ENCODE assay signal across 9 cellular contexts in genomic region chr10:30058111-30058510, GRCh38. TPM values are rescaled to one million over a fixed set of nuclear protein-coding genes. Genes with fewer than 3 reads are reported as not detected.
DNase-seq lines count a peak whose midpoint lies in the region; ATAC-seq, FAIRE-seq and TF ChIP-seq lines count a peak whose summit lies in the region.
"Had no signal": no experiment of that assay in that cellular context is flagged by ENCODE, and none has a peak within 500 bp of the region (broad histone marks: within the 10 kb centered on the region; RNA-seq: fewer than 3 reads in every experiment).

No MANE protein-coding gene starts in this region.

- no peak for FAIRE-seq in pancreas (lab: Jason Lieb, UNC)

- no peaks in the 10 kb centered on the region for H3K27me3 ChIP-seq in SK-N-SH (ENCODE audit: insufficient read depth)
- H3K27me3 ChIP-seq in pancreas, result no peaks in the 10 kb centered on the region

- ATAC-seq in pancreas, result no peak
- ATAC-seq in HG03521 (IDR thresholded peaks at IDR 0.05; ENCODE audit: unreplicated experiment), result no peak
- no peak for ATAC-seq in GM18517 (IDR thresholded peaks at IDR 0.05; ENCODE audit: unreplicated experiment)

- H3K9me2 ChIP-seq in SK-N-SH, result no peaks in the 10 kb centered on the region

- peaks cover 0 to 35% of the 10 kb centered on the region in 2 experiments for H3K4me1 ChIP-seq in SK-N-SH (ENCODE audit: control insufficient read depth in 1 of 2, insufficient read depth in 2 of 2, low read depth in 1 of 2, low read length in 1 of 2)
- H3K4me1 ChIP-seq in pancreas, result peaks cover 0 to 7% (median 5%) of the 10 kb centered on the region in 3 donors

- H3K27ac ChIP-seq in SK-N-SH (ENCODE audit: low read depth in 2 of 2, low read length in 1 of 2) (peak overlapping the region; percentile 71 to 80; a peak in 3 of 4 replicates), pancreas (peak overlapping the region in 2 of 4 donors; percentile 73 to 78)

- H3K4me2 ChIP-seq in SK-N-SH, result peak overlapping the region; percentile 97

- peaks cover 16% of the 10 kb centered on the region for H3K4me1 Mint-ChIP-seq in CD14-positive monocyte

- no peak overlapping the region for H2AFZ ChIP-seq in SK-N-SH (ENCODE audit: low read depth)

- H3K9me3 Mint-ChIP-seq in CD14-positive monocyte, result peaks cover 0 to 13% (median 5%) of the 10 kb centered on the region in 7 donors

- peaks cover 0 to 1% of the 10 kb centered on the region in 2 experiments for H3K36me3 ChIP-seq in SK-N-SH (replicated peaks in 1 of 2; ENCODE audit: control insufficient read depth in 1 of 2, insufficient read depth in 2 of 2, low read length in 1 of 2)
- no peaks in the 10 kb centered on the region for H3K36me3 ChIP-seq in pancreas

- TF ChIP-seq CTCF in CD14-positive monocyte (IDR thresholded peaks at IDR 0.05) (no peak), SK-N-SH (IDR thresholded peaks at IDR 0.05) (no peak), fibroblast of the aortic adventitia (IDR thresholded peaks at IDR 0.05; ENCODE audit: insufficient read depth, low read length) (no peak), pancreas (IDR thresholded peaks at IDR 0.05) (no peak)

- no peak for TF ChIP-seq RAD21 in SK-N-SH (IDR thresholded peaks at IDR 0.05; ENCODE audit: low read length)

- peaks cover 55% of the 10 kb centered on the region for H3F3A ChIP-seq in SK-N-SH (replicated peaks; ENCODE audit: insufficient read depth)

- H3K27me3 Mint-ChIP-seq in CD14-positive monocyte (ENCODE audit: low read depth in 3 of 3), result peaks cover 41 to 59% (median 43%) of the 10 kb centered on the region in 3 donors

- peak overlapping the region; percentile 7 to 69 for H3K4me3 Mint-ChIP-seq in CD14-positive monocyte

- H3K9me3 ChIP-seq in SK-N-SH (no peaks in the 10 kb centered on the region), pancreas (no peaks in the 10 kb centered on the region)

- 65% methylated on average over 10 of the region's 10 CpGs for WGBS in SK-N-SH (ENCODE audit: low lambda C conversion rate)
- 71 to 75% methylated on average over 10 of the region's 10 CpGs for WGBS in pancreas, 2 donors

- H4K20me1 ChIP-seq in SK-N-SH (ENCODE audit: insufficient read depth), result peaks cover 14% of the 10 kb centered on the region

- peak overlapping the region; percentile 80 to 85; a peak in 3 of 4 replicates for H3K4me3 ChIP-seq in SK-N-SH (ENCODE audit: low read depth in 2 of 2, low read length in 1 of 2)
- peak overlapping the region; percentile 71 for H3K4me3 ChIP-seq in fibroblast of the aortic adventitia (ENCODE audit: low read depth, low read length)
- peak overlapping the region; percentile 50 to 76 (median 63) for H3K4me3 ChIP-seq in pancreas

- H3K27ac Mint-ChIP-seq in CD14-positive monocyte, result no peak overlapping the region

- H3K79me2 ChIP-seq in SK-N-SH (ENCODE audit: insufficient read depth), result peaks cover 70% of the 10 kb centered on the region

- CTCF ChIA-PET in SK-N-SH (lab: Yijun Ruan, JAX), result interaction anchor here (1.3 kb wide), 1 partner anchor 9 kb away, joined by 3 read pairs; no protein-coding TSS in a partner anchor

- H3K9ac ChIP-seq in SK-N-SH, result peak overlapping the region; percentile 90

- intact Hi-C loops in CD14-positive monocyte (cut with micrococcal nuclease), result no loop called here
- intact Hi-C loops in pancreas (cut with DNase I), result no loop called here

- peaks cover 0 to 9% of the 10 kb centered on the region in 2 donors for H3K36me3 Mint-ChIP-seq in CD14-positive monocyte

- no peak for TF ChIP-seq EP300 in SK-N-SH (IDR thresholded peaks at IDR 0.05; ENCODE audit: borderline replicate concordance in 1 of 2, low read depth in 1 of 2, low read length in 1 of 2)

- POLR2A ChIA-PET in SK-N-SH (lab: Yijun Ruan, JAX), result no interaction called here

- DNase-seq in CD14-positive monocyte (ENCODE audit: low spot score) (no peak), SK-N-SH (no peak), fibroblast of the aortic adventitia (ENCODE audit: low read depth) (no peak), pancreas (no peak), NCI-H1105 (lab: John Stamatoyannopoulos, UW) (no peak), DMS79 treated with DMSO at 0.1 percent for 48 hours (lab: John Stamatoyannopoulos, UW) (no peak)
- DNase-seq: NCI-H187 treated with DMSO at 0.1 percent for 48 hours had no signal

TF ChIP-seq in SK-N-SH, 30 proteins besides CTCF, POLR2A, EP300 and RAD21:
- TF ChIP-seq PBX3 (IDR thresholded peaks at IDR 0.05), result 0 out of 2 replicates have a peak, but pooled peaks have one; percentile 10
- no peak for TF ChIP-seq MAX (IDR thresholded peaks at IDR 0.05; ENCODE audit: low read depth)
TF ChIP-seq in SK-N-SH: peak in this region for 1.

RNA-seq across cellular contexts. Expression of gene JCAD, which starts 1.3 kb away (rescaled TPM):
- not detected for polyA plus RNA-seq in CD14-positive monocyte
- 19.0 and 25.7 TPM in 2 replicates for polyA plus RNA-seq in SK-N-SH (2012; rRNA removed)
- polyA plus RNA-seq in SK-N-SH (2012; cell fraction: cytosol; rRNA removed), result 17.8 and 20.9 TPM in 2 replicates
- polyA plus RNA-seq in SK-N-SH (2012; cell fraction: nucleus; rRNA removed), result 15.7 and 25.0 TPM in 2 replicates
- total RNA-seq in fibroblast of the aortic adventitia (ENCODE audit: low replicate concordance), result 2.3 and 27.9 TPM in 2 replicates
- total RNA-seq in pancreas, result 10 to 100 TPM; 19.3 to 48.2 (median 26.2) TPM
- polyA plus RNA-seq in pancreas, result 10 to 100 TPM in 1 of 2 donors, 1 to 10 TPM in 1; 10.0 to 14.6 TPM

Comparison
In these comparisons a context has a peak if more than half of its experiments do, and no peak if none do; other contexts are left out.
1. RNA of gene JCAD, which starts 1.3 kb away (polyA plus RNA-seq): 15.7 to 25.7 TPM in SK-N-SH and 10.0 to 14.6 TPM in pancreas; not detected in CD14-positive monocyte; every median in the first group is over 10 times any median in the second.
2. Peak in every context shown above with its lines, with median percentiles within 50 percentile points of each other: H3K4me3 ChIP-seq.